9 cellular contexts compared by ENCODE assay signal in the genomic region with DNA sequence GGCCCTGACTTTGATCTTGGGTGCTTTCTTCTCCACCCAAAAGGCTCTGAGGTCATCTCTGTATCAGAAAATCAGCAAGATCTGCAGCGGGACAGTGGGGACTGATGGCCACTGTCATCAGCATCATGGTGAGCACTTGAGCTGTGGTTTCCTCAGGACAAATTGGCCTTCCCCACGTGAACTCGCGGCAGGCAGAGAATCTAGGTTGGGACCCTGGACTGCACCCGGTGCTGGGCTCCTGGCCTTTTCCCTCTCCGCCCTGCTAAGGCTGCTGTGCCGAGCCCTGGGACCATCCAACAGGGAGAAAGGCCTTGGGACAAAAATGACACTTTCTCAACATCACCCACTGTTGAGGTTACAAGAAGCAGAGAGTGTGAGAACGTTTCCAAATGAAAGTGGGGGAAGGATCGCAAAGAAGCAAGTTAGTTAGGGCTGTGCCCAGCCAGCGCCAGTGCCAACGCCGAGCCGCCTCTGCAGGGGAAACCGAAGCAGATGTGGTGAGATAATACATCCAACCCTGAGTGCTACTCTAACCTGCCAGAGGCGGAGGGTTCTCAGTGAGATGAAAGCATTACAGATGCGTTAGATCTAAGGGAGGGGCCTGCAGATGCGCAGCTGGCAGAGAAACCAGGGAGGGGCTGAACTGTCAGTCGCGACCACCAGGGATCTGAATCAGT. TPM values are rescaled to one million over a fixed set of nuclear protein-coding genes. Genes with fewer than 3 reads are reported as not detected.
DNase-seq lines count a peak whose midpoint lies in the region; ATAC-seq and TF ChIP-seq lines count a peak whose summit lies in the region.
"Had no signal": no experiment of that assay in that cellular context is flagged by ENCODE, and none has a peak within 500 bp of the region (broad histone marks: within the 10 kb centered on the region; RNA-seq: fewer than 3 reads in every experiment).

No MANE protein-coding gene starts in this region.

- peaks cover 47 to 55% of the 10 kb centered on the region in 2 experiments for H3K4me1 Mint-ChIP-seq in H9

- H2AFZ ChIP-seq in H9 (ENCODE audit: low read length), result no peak overlapping the region

- H4K20me1 ChIP-seq in H9 (ENCODE audit: control insufficient read depth, insufficient read depth, insufficient read length), result no peaks in the 10 kb centered on the region

- H3K18ac ChIP-seq in H9 (ENCODE audit: insufficient read length, low read depth, low read length), result no peak overlapping the region

- no peaks in the 10 kb centered on the region for H3K23me2 ChIP-seq in H9 (ENCODE audit: insufficient read length, low read depth, low read length, poor library complexity, severe bottlenecking)

- DNase-seq in Peyer's patch (peak in 1 of 3 donors; percentile 73), T1000 (lab: John Stamatoyannopoulos, UW) (no peak), cerebellar cortex (ENCODE audit: low spot score) (no peak), H9 (no peak)
- DNase-seq in activated naive CD4-positive, alpha-beta T cell treated with anti-CD3 and anti-CD28 coated beads, Interleukin-2, amount 50 U/mL, for 72 hours (ENCODE audit: low spot score in 2 of 2), result peak; percentile 42 to 58
- peak; percentile 10 to 34 for DNase-seq in stimulated activated CD8-positive, alpha-beta memory T cell treated with anti-CD3 and anti-CD28 coated beads, Interleukin-4, amount 100 ng/mL, for 4 hours (ENCODE audit: low read depth in 2 of 2, low spot score in 1 of 2)

- no peak overlapping the region for H3K23ac ChIP-seq in H9 (ENCODE audit: insufficient read length, low read depth, low read length)

- no peak overlapping the region for H3T11ph ChIP-seq in H9 (ENCODE audit: low read length)

- H3K56ac ChIP-seq in H9 (ENCODE audit: insufficient read length, low read depth, low read length), result no peak overlapping the region

- no peak overlapping the region for H2BK5ac ChIP-seq in H9 (ENCODE audit: insufficient read length, low read length)

- no peak overlapping the region for H3K9ac ChIP-seq in H9 (ENCODE audit: extremely low read depth, insufficient read length, low read length)

- no peaks in the 10 kb centered on the region for H3K27me3 ChIP-seq in Peyer's patch
- H3K27me3 ChIP-seq in H9 (ENCODE audit: insufficient read depth, low read length), result no peaks in the 10 kb centered on the region

- peaks cover 10% of the 10 kb centered on the region for H3K27me3 Mint-ChIP-seq in H9 (ENCODE audit: low read depth)

- no peaks in the 10 kb centered on the region for H3K79me1 ChIP-seq in H9 (ENCODE audit: insufficient read depth, low read depth, low read length, poor library complexity, severe bottlenecking)

- H3K9me3 Mint-ChIP-seq in activated naive CD4-positive, alpha-beta T cell treated with anti-CD3 and anti-CD28 coated beads, Interleukin-2, amount 50 U/mL, for 72 hours, result no peaks in the 10 kb centered on the region
- no peaks in the 10 kb centered on the region for H3K9me3 Mint-ChIP-seq in H9

- no peak overlapping the region for H4K91ac ChIP-seq in H9 (ENCODE audit: insufficient read length, low read depth, low read length)

- H3K27ac ChIP-seq in Peyer's patch, result peak overlapping the region; percentile 29 to 88 (median 67)
- no peak overlapping the region for H3K27ac ChIP-seq in H9 (ENCODE audit: insufficient read length, low read depth, low read length)

- no peak overlapping the region for H2BK15ac ChIP-seq in H9 (ENCODE audit: low read depth, low read length)

- no CpG with 5 or more reads among the region's 19 CpGs for WGBS in H9 (ENCODE audit: extremely low coverage, insufficient read length, low lambda C conversion rate)

- H4K8ac ChIP-seq in H9 (replicated peaks; ENCODE audit: insufficient read length, low read depth, low read length), result no peak overlapping the region

- H3K27ac Mint-ChIP-seq in activated naive CD4-positive, alpha-beta T cell treated with anti-CD3 and anti-CD28 coated beads, Interleukin-2, amount 50 U/mL, for 72 hours, result peak overlapping the region; percentile 74 to 87
- no peak overlapping the region for H3K27ac Mint-ChIP-seq in H9

- H2BK20ac ChIP-seq in H9 (ENCODE audit: low read depth, low read length, poor library complexity, severe bottlenecking), result no peak overlapping the region

- H3K14ac ChIP-seq in H9 (ENCODE audit: insufficient read depth, low read length), result no peak overlapping the region

- no peaks in the 10 kb centered on the region for H3K36me3 ChIP-seq in Peyer's patch

- TF ChIP-seq POLR2A in Peyer's patch (IDR thresholded peaks at IDR 0.05), result no peak

- no peak overlapping the region for H3K4me3 ChIP-seq in Peyer's patch

- TF ChIP-seq CTCF in Peyer's patch (IDR thresholded peaks at IDR 0.05) (peak in 1 of 6 experiments; percentile 7), H9 (conservative IDR thresholded peaks at IDR 0.05) (no peak)

- no peaks in the 10 kb centered on the region for H3K79me2 ChIP-seq in H9 (ENCODE audit: insufficient read depth, low read length)

- H2BK120ac ChIP-seq in H9 (ENCODE audit: low read depth, low read length, poor library complexity, severe bottlenecking), result no peak overlapping the region

- ATAC-seq in GM18519 (IDR thresholded peaks at IDR 0.05; ENCODE audit: low FRiP score, unreplicated experiment) (peak; percentile 21), HG02678 (IDR thresholded peaks at IDR 0.05; ENCODE audit: unreplicated experiment) (peak; percentile 28)
- ATAC-seq in activated naive CD4-positive, alpha-beta T cell treated with anti-CD3 and anti-CD28 coated beads, Interleukin-2, amount 50 U/mL, for 72 hours, result peak; percentile 58 to 65

- peaks cover 9 to 49% (median 12%) of the 10 kb centered on the region in 4 donors for H3K4me1 ChIP-seq in Peyer's patch
- peaks cover under 1% of the 10 kb centered on the region; the same call in 1 of the 2 replicates for H3K4me1 ChIP-seq in H9 (ENCODE audit: insufficient read depth, low read length)

- no peak overlapping the region for H4K5ac ChIP-seq in H9 (ENCODE audit: insufficient read length, low read depth, low read length)

- H3K4ac ChIP-seq in H9 (ENCODE audit: low read depth, low read length), result no peak overlapping the region

- H2AK5ac ChIP-seq in H9 (ENCODE audit: insufficient read length, low read length), result no peak overlapping the region

- no peak overlapping the region for H2BK12ac ChIP-seq in H9 (ENCODE audit: insufficient read length, low read depth, low read length)

- no peaks in the 10 kb centered on the region for H3K9me3 ChIP-seq in Peyer's patch
- H3K9me3 ChIP-seq in H9 (ENCODE audit: control insufficient read depth, low read depth, low read length), result no peaks in the 10 kb centered on the region

- H3K36me3 Mint-ChIP-seq in activated naive CD4-positive, alpha-beta T cell treated with anti-CD3 and anti-CD28 coated beads, Interleukin-2, amount 50 U/mL, for 72 hours, result no peaks in the 10 kb centered on the region
- H3K36me3 Mint-ChIP-seq in H9 (ENCODE audit: insufficient read depth in 1 of 3, low read depth in 3 of 3), result no peaks in the 10 kb centered on the region; a peak in 1 of 7 replicates

- no peak overlapping the region for H3K4me2 ChIP-seq in H9 (ENCODE audit: insufficient read depth, insufficient read length, low read length)

- no peak overlapping the region; a peak in 1 of 5 replicates for H3K4me3 Mint-ChIP-seq in H9

RNA-seq across cellular contexts. Expression of gene UMODL1, which starts 9.1 kb away (rescaled TPM):
- total RNA-seq in Peyer's patch, result under 1 TPM in 3 of 4 donors, not detected in 1; 0.53 to 0.95 (median 0.83) TPM
- under 1 TPM; 0.09 to 0.18 TPM for total RNA-seq in activated naive CD4-positive, alpha-beta T cell treated with anti-CD3 and anti-CD28 coated beads, Interleukin-2, amount 50 U/mL, for 72 hours
- total RNA-seq in H9 (2021), result not detected in 2 replicates
- total RNA-seq: HT1080 had no signal

RNA-seq across cellular contexts. Expression of gene ZBTB21, which starts 51.8 kb away (rescaled TPM):
- total RNA-seq in Peyer's patch (10 to 100 TPM in 2 of 4 donors, 1 to 10 TPM in 2; 6.1 to 20.4 (median 14.1) TPM), H9 (2021) (17.4 and 18.1 TPM in 2 replicates)
- 10 to 100 TPM; 28.6 to 61.0 TPM for total RNA-seq in activated naive CD4-positive, alpha-beta T cell treated with anti-CD3 and anti-CD28 coated beads, Interleukin-2, amount 50 U/mL, for 72 hours

Comparison
In these comparisons a context has a peak if more than half of its experiments do, and no peak if none do; other contexts are left out.
1. DNase-seq: peak in activated naive CD4-positive, alpha-beta T cell treated with anti-CD3 and anti-CD28 coated beads, Interleukin-2, amount 50 U/mL, for 72 hours (2 of 2) and stimulated activated CD8-positive, alpha-beta memory T cell treated with anti-CD3 and anti-CD28 coated beads, Interleukin-4, amount 100 ng/mL, for 4 hours (2 of 2); none in T1000 (single experiment), cerebellar cortex (single experiment) and H9 (single experiment).
2. H3K27ac Mint-ChIP-seq: peak in activated naive CD4-positive, alpha-beta T cell treated with anti-CD3 and anti-CD28 coated beads, Interleukin-2, amount 50 U/mL, for 72 hours (2 of 2); none in H9 (0 of 3).
3. Peak in every context shown above with its lines, with median percentiles within 50 percentile points of each other: ATAC-seq.